Comparison of ENCODE assay signal across 33 cellular contexts in the genomic region with DNA sequence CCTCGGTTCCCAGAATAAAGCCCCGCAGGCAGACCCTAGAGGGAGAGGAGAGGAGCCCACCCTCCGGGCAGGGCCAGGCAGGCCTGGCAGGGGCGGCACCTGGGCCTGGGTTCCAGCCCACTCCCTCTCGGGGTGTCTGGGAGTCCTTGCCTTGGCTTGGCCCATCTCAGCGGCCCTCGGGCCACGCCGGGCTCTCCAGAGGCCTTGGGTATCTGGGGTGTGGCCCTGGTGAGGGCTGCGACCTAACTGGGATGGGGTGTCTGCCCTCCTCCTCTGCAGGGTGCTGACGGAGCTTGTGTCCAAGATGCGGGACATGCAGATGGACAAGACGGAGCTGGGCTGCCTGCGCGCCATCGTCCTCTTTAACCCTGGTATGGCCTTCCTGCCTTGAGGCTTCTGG.
DNase-seq lines count a peak whose midpoint lies in the region; ATAC-seq and TF ChIP-seq lines count a peak whose summit lies in the region.
"Had no signal": no experiment of that assay in that cellular context is flagged by ENCODE, and none has a peak within 500 bp of the region (broad histone marks: within the 10 kb centered on the region; RNA-seq: fewer than 3 reads in every experiment).

No MANE protein-coding gene starts in this region.

- H3K4me1 ChIP-seq in Peyer's patch (peaks cover 0 to 37% (median 8%) of the 10 kb centered on the region in 4 donors), esophagus (ENCODE audit: control insufficient read depth in 2 of 2, insufficient read depth in 2 of 2, low read length in 1 of 2) (peaks cover 11 to 52% of the 10 kb centered on the region in 2 donors), parathyroid adenoma (peaks cover 30% of the 10 kb centered on the region)

- CTCF ChIA-PET in activated CD8-positive, alpha-beta T cell treated with anti-CD3 and anti-CD28 coated beads for 36 hours (lab: Charles Lee) = interaction anchor here (2.4 kb wide), 1 partner anchor 11 kb away, joined by 12 read pairs; no protein-coding TSS in a partner anchor

- TF ChIP-seq CTCF in Peyer's patch (IDR thresholded peaks at IDR 0.05) (no peak), parathyroid adenoma (IDR thresholded peaks at IDR 0.05) (no peak)
- no peak for TF ChIP-seq CTCF in activated CD8-positive, alpha-beta T cell treated with anti-CD3 and anti-CD28 coated beads for 36 hours (IDR thresholded peaks at IDR 0.05)

- H3K27me3 ChIP-seq in Peyer's patch (no peaks in the 10 kb centered on the region), esophagus (ENCODE audit: control insufficient read depth in 1 of 2, insufficient read depth in 2 of 2, low read length in 2 of 2) (no peaks in the 10 kb centered on the region), parathyroid adenoma (ENCODE audit: control insufficient read depth, insufficient read depth, low read length) (no peaks in the 10 kb centered on the region)
- H3K27me3 ChIP-seq: brain microvascular endothelial cell, hepatocyte, left lung, uterus had no signal

- H3K4me3 Mint-ChIP-seq in activated CD8-positive, alpha-beta T cell treated with anti-CD3 and anti-CD28 coated beads for 36 hours = no peak overlapping the region
- H3K4me3 Mint-ChIP-seq: activated CD4-positive, alpha-beta T cell treated with anti-CD3 and anti-CD28 coated beads, Interleukin-2, amount 10 ng/mL, durations not matched to agents 7 days and 5 days; B cell; CD8-positive, alpha-beta T cell; GM23338; IgD-negative memory B cell; naive thymus-derived CD4-positive, alpha-beta T cell; WTC11 had no signal

- H3K27ac ChIP-seq in Peyer's patch (peak overlapping the region; percentile 5 to 43 (median 26)), esophagus (ENCODE audit: low read depth in 2 of 2, low read length in 1 of 2) (peak overlapping the region; percentile 95 to 96), parathyroid adenoma (peak overlapping the region; percentile 95), temporal lobe (ENCODE audit: low read depth, low read length) (peak overlapping the region; percentile 98)
- H3K27ac ChIP-seq: brain microvascular endothelial cell, epithelial cell of prostate, PC-9 had no signal

- H3K4me3 ChIP-seq in Peyer's patch = no peak overlapping the region
- no peak overlapping the region for H3K4me3 ChIP-seq in esophagus (ENCODE audit: low read depth in 1 of 2, low read length in 2 of 2)
- no peak overlapping the region for H3K4me3 ChIP-seq in parathyroid adenoma (ENCODE audit: low read depth, low read length)
- H3K4me3 ChIP-seq: GM12878, GM23338, hepatocyte, left lung, PC-9, uterus had no signal

- H3K36me3 Mint-ChIP-seq in activated CD8-positive, alpha-beta T cell treated with anti-CD3 and anti-CD28 coated beads for 36 hours (ENCODE audit: low read depth) = peaks cover 1% of the 10 kb centered on the region
- H3K36me3 Mint-ChIP-seq: WTC11 had no signal

- H3K4me1 Mint-ChIP-seq in activated CD8-positive, alpha-beta T cell treated with anti-CD3 and anti-CD28 coated beads for 36 hours (ENCODE audit: low read depth) = no peaks in the 10 kb centered on the region
- H3K4me1 Mint-ChIP-seq: activated CD4-positive, alpha-beta T cell treated with anti-CD3 and anti-CD28 coated beads, Interleukin-2, amount 10 ng/mL, durations not matched to agents 7 days and 5 days; B cell; WTC11 had no signal

- H3K27me3 Mint-ChIP-seq in activated CD8-positive, alpha-beta T cell treated with anti-CD3 and anti-CD28 coated beads for 36 hours = no peaks in the 10 kb centered on the region
- H3K27me3 Mint-ChIP-seq: activated CD4-positive, alpha-beta T cell treated with anti-CD3 and anti-CD28 coated beads, Interleukin-2, amount 10 ng/mL, durations not matched to agents 7 days and 5 days; B cell; naive thymus-derived CD4-positive, alpha-beta T cell had no signal

- POLR2A ChIA-PET in activated CD8-positive, alpha-beta T cell treated with anti-CD3 and anti-CD28 coated beads for 36 hours (lab: Charles Lee) = interaction anchor here (0.7 kb wide), 1 partner anchor 11 kb away, joined by 4 read pairs; no protein-coding TSS in a partner anchor

- intact Hi-C loops in activated CD8-positive, alpha-beta T cell treated with anti-CD3 and anti-CD28 coated beads for 36 hours (cut with micrococcal nuclease) = no loop called here

- no peak for DNase-seq in Peyer's patch
- no peak for DNase-seq in activated CD8-positive, alpha-beta T cell treated with anti-CD3 and anti-CD28 coated beads for 36 hours
- no peak for DNase-seq in left lobe of liver (ENCODE audit: low spot score)
- no peak for DNase-seq in HT-29 (ENCODE audit: low spot score)
- DNase-seq: activated CD4-positive, alpha-beta T cell treated with anti-CD3 and anti-CD28 coated beads, Interleukin-2, amount 10 ng/mL, durations not matched to agents 7 days and 5 days; activated naive CD4-positive, alpha-beta T cell treated with Interleukin-2 at 50 U/mL for 16 hours; brain microvascular endothelial cell; CD8-positive, alpha-beta T cell; DMS 273 treated with DMSO at 0.1 percent for 48 hours; effector CD8-positive, alpha-beta T cell; EL; foreskin fibroblast; left lung; midbrain; naive thymus-derived CD4-positive, alpha-beta T cell; NCI-H1092 treated with DMSO at 0.1 percent for 48 hours; NCI-H1930; NCI-H524 treated with DMSO at 0.1 percent for 48 hours; PC-9; retina; SHP77 treated with DMSO at 0.1 percent for 48 hours; uterus had no signal

- peak overlapping the region; percentile 1 for H3K4me2 ChIP-seq in parathyroid adenoma (ENCODE audit: low read length)
- H3K4me2 ChIP-seq: GM23338, hepatocyte, PC-9 had no signal

- no peaks in the 10 kb centered on the region for H3K9me3 Mint-ChIP-seq in activated CD8-positive, alpha-beta T cell treated with anti-CD3 and anti-CD28 coated beads for 36 hours
- H3K9me3 Mint-ChIP-seq: activated CD4-positive, alpha-beta T cell treated with anti-CD3 and anti-CD28 coated beads, Interleukin-2, amount 10 ng/mL, durations not matched to agents 7 days and 5 days; CD8-positive, alpha-beta T cell; GM23338; IgD-negative memory B cell; naive thymus-derived CD4-positive, alpha-beta T cell; WTC11 had no signal

- H2AFZ ChIP-seq in parathyroid adenoma = no peak overlapping the region
- H2AFZ ChIP-seq: GM23338, hepatocyte, PC-9 had no signal

- H3K36me3 ChIP-seq in Peyer's patch (peaks cover 0 to 51% (median 0%) of the 10 kb centered on the region in 3 donors), esophagus (ENCODE audit: control insufficient read depth in 2 of 2, insufficient read depth in 2 of 2, low read length in 1 of 2) (peaks cover 3 to 40% of the 10 kb centered on the region in 2 donors), parathyroid adenoma (ENCODE audit: control insufficient read depth, insufficient read depth, low read length) (no peaks in the 10 kb centered on the region)
- H3K36me3 ChIP-seq: uterus had no signal

- H3K9me3 ChIP-seq in Peyer's patch (no peaks in the 10 kb centered on the region), esophagus (ENCODE audit: control insufficient read depth in 2 of 2, insufficient read depth in 1 of 2, low read depth in 1 of 2, low read length in 1 of 2) (no peaks in the 10 kb centered on the region), parathyroid adenoma (ENCODE audit: control insufficient read depth, low read length) (no peaks in the 10 kb centered on the region)
- H3K9me3 ChIP-seq: left lung, uterus had no signal

- 55 to 69% methylated on average over 16 of the region's 16 CpGs for WGBS in esophagus, 2 donors

- no peak for TF ChIP-seq POLR2A in Peyer's patch (IDR thresholded peaks at IDR 0.05)

- H3K79me2 ChIP-seq in parathyroid adenoma = no peaks in the 10 kb centered on the region

- no peak overlapping the region for H3K27ac Mint-ChIP-seq in activated CD8-positive, alpha-beta T cell treated with anti-CD3 and anti-CD28 coated beads for 36 hours
- H3K27ac Mint-ChIP-seq: activated CD4-positive, alpha-beta T cell treated with anti-CD3 and anti-CD28 coated beads, Interleukin-2, amount 10 ng/mL, durations not matched to agents 7 days and 5 days; B cell; CD8-positive, alpha-beta T cell; GM23338; IgD-negative memory B cell; naive thymus-derived CD4-positive, alpha-beta T cell; WTC11 had no signal

- H3K9ac ChIP-seq in parathyroid adenoma = no peak overlapping the region

- ATAC-seq in activated CD8-positive, alpha-beta T cell treated with anti-CD3 and anti-CD28 coated beads for 36 hours = no peak
- ATAC-seq in left lobe of liver (no peak), HG03442 (IDR thresholded peaks at IDR 0.05; ENCODE audit: unreplicated experiment) (no peak)
- ATAC-seq: CD8-positive, alpha-beta T cell; GM12878; GM23338; naive thymus-derived CD4-positive, alpha-beta T cell; WTC11 had no signal

Comparison
In these comparisons a context has a peak if more than half of its experiments do, and no peak if none do; other contexts are left out.
1. H3K27ac ChIP-seq: peak in every context shown above with its lines; median percentile 98 in temporal lobe; 96 in esophagus; 95 in parathyroid adenoma; 26 in Peyer's patch.